In genomic region chr20:24384865-24385264, GRCh38 we compare ENCODE assay signal across 4 cellular contexts.
"Had no signal": no experiment of that assay in that cellular context is flagged by ENCODE, and none has a peak within 500 bp of the region (broad histone marks: within the 10 kb centered on the region; RNA-seq: fewer than 3 reads in every experiment).

No MANE protein-coding gene starts in this region.

- H3K27ac ChIP-seq: HL-60, KMS-11 had no signal

- H3K9ac ChIP-seq: KMS-11 had no signal

- ATAC-seq: HepG2, K562 had no signal

- H3K4me2 ChIP-seq: KMS-11 had no signal

- H3K4me3 ChIP-seq: K562 had no signal
